ENCODE assay signal across 23 cellular contexts in the genomic region with DNA sequence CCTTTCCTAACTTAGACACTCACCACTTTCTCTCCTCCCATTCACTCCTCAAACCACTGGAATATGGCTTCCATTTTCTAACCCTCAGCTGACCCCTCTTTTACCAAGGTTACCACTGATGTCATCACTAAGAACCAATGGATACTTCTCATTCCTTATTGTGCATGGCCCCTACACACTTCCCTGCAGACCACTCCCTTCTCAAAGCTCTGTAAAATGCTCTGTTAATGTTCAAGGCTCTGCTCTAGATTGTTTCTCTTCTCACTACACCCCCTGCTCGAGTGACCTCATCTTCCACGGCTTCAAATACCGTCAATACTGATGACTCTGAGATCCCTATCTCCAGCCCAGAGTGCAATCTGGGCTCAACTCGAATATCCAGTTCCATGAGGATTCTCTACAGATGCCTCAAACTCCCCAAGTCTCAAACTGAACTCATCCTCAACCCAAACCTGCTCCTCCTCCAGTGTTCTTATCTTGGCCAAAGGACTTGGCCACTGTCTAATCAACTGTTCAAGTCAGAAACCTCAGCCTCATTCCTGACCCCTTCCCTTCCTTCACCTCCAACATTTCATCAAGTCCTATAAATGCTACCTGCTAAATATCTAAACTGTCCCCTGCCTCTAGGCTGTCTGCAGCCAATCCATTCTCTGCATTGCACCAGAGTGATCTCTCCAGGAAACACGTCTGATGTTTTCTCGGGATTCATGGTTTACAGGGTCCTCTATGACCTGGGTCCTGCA. TPM values are rescaled to one million over a fixed set of nuclear protein-coding genes. Genes with fewer than 3 reads are reported as not detected.
A peak's percentile ranks its signal among the peaks of the same experiment; 100 is the strongest.
DNase-seq lines count a peak whose midpoint lies in the region; ATAC-seq and TF ChIP-seq lines count a peak whose summit lies in the region.
"Had no signal": no experiment of that assay in that cellular context is flagged by ENCODE, and none has a peak within 500 bp of the region (broad histone marks: within the 10 kb centered on the region; RNA-seq: fewer than 3 reads in every experiment).

No MANE protein-coding gene starts in this region.

- peak overlapping the region; percentile 46 for H3K4me3 Mint-ChIP-seq in type B pancreatic cell
- H3K4me3 Mint-ChIP-seq: CD4-positive, CD25-positive, alpha-beta regulatory T cell; stimulated activated naive B cell treated with anti-CD40 and anti-IgM and Interleukin-4, amounts not matched to agents 10 μg/mL and 1 μg/mL and 100 μg/mL, for 72 hours had no signal

- H3K9me3 Mint-ChIP-seq in type B pancreatic cell = peaks cover 7% of the 10 kb centered on the region
- H3K9me3 Mint-ChIP-seq: activated naive CD4-positive, alpha-beta T cell treated with anti-CD3 and anti-CD28 coated beads, Interleukin-2, amount 50 U/mL, for 72 hours; CD4-positive, CD25-positive, alpha-beta regulatory T cell; stimulated activated naive B cell treated with anti-CD40 and anti-IgM and Interleukin-4, amounts not matched to agents 10 μg/mL and 1 μg/mL and 100 μg/mL, for 72 hours had no signal

- DNase-seq in NCI-H82 (lab: John Stamatoyannopoulos, UW) (peak; percentile 47), NCI-H82 treated with DMSO at 0.1 percent for 48 hours (lab: John Stamatoyannopoulos, UW; ENCODE audit: unreplicated experiment) (no peak), RWPE2 (ENCODE audit: low spot score) (no peak), fibroblast of the aortic adventitia (ENCODE audit: low read depth) (peak; percentile 45), type B pancreatic cell (ENCODE audit: extremely low spot score, unreplicated experiment) (no peak), activated gamma-delta T cell treated with Interleukin-2 at 50 U/mL for 16 hours (no peak), GOT3 (lab: John Stamatoyannopoulos, UW) (no peak), DMS114 treated with DMSO at 0.1 percent for 48 hours (lab: John Stamatoyannopoulos, UW; ENCODE audit: unreplicated experiment) (no peak)
- DNase-seq: 8988T; activated CD4-positive, alpha-beta T cell treated with anti-CD3 and anti-CD28 coated beads, Interleukin-2, amount 50 U/mL, for 48 hours; activated T-cell treated with anti-CD3 and anti-CD28 coated beads, Interleukin-2, amount 50 U/mL, for 1 hour; CD4-positive, CD25-positive, alpha-beta regulatory T cell; dorsolateral prefrontal cortex; Kasumi-1; left ventricle myocardium inferior; NCI-H1417 treated with DMSO at 0.1 percent for 48 hours; NCI-H446 treated with DMSO at 0.1 percent for 48 hours; posterior cingulate gyrus; spleen; stimulated activated naive B cell treated with anti-CD40 and anti-IgM and Interleukin-4, amounts not matched to agents 10 μg/mL and 1 μg/mL and 100 μg/mL, for 72 hours; transverse colon had no signal

- H3K9me3 ChIP-seq in RWPE2 (ENCODE audit: severe bottlenecking) = no peaks in the 10 kb centered on the region
- H3K9me3 ChIP-seq: left ventricle myocardium inferior, spleen, transverse colon had no signal

- no peak overlapping the region for H3K27ac ChIP-seq in RWPE2 (ENCODE audit: poor library complexity, severe bottlenecking)
- H3K27ac ChIP-seq: dorsolateral prefrontal cortex, left ventricle myocardium inferior, spleen, transverse colon had no signal

- no peaks in the 10 kb centered on the region for H3K27me3 ChIP-seq in RWPE2 (ENCODE audit: insufficient read depth, poor library complexity, severe bottlenecking)
- H3K27me3 ChIP-seq: dorsolateral prefrontal cortex, transverse colon had no signal

- peaks cover under 1% of the 10 kb centered on the region for H3K36me3 Mint-ChIP-seq in type B pancreatic cell
- H3K36me3 Mint-ChIP-seq: activated naive CD4-positive, alpha-beta T cell treated with anti-CD3 and anti-CD28 coated beads, Interleukin-2, amount 50 U/mL, for 72 hours; CD4-positive, CD25-positive, alpha-beta regulatory T cell had no signal

- H3K4me1 Mint-ChIP-seq in type B pancreatic cell (ENCODE audit: unreplicated experiment) = peaks cover 43% of the 10 kb centered on the region
- H3K4me1 Mint-ChIP-seq: CD4-positive, CD25-positive, alpha-beta regulatory T cell had no signal

- H3K4me3 ChIP-seq in RWPE2 (ENCODE audit: severe bottlenecking) (no peak overlapping the region), fibroblast of the aortic adventitia (ENCODE audit: low read depth, low read length) (no peak overlapping the region)
- H3K4me3 ChIP-seq: dorsolateral prefrontal cortex, left ventricle myocardium inferior, spleen, transverse colon had no signal

- H3K36me3 ChIP-seq in RWPE2 (ENCODE audit: low read depth) = no peaks in the 10 kb centered on the region
- H3K36me3 ChIP-seq: left ventricle myocardium inferior, spleen, transverse colon had no signal

- TF ChIP-seq CTCF in RWPE2 (IDR thresholded peaks at IDR 0.05; ENCODE audit: poor library complexity, severe bottlenecking) (no peak), fibroblast of the aortic adventitia (IDR thresholded peaks at IDR 0.05; ENCODE audit: insufficient read depth, low read length) (no peak), type B pancreatic cell (conservative IDR thresholded peaks at IDR 0.05) (no peak)

- no peaks in the 10 kb centered on the region for H3K27me3 Mint-ChIP-seq in type B pancreatic cell

- no peaks in the 10 kb centered on the region for H3K4me1 ChIP-seq in RWPE2 (ENCODE audit: insufficient read depth, poor library complexity, severe bottlenecking)
- H3K4me1 ChIP-seq: left ventricle myocardium inferior had no signal

- ATAC-seq in RWPE2 (ENCODE audit: low read depth) = peak; percentile 30; the same call in 1 of the 3 replicates
- ATAC-seq: activated naive CD4-positive, alpha-beta T cell treated with anti-CD3 and anti-CD28 coated beads, Interleukin-2, amount 50 U/mL, for 72 hours; stimulated activated naive B cell treated with anti-CD40 and anti-IgM and Interleukin-4, amounts not matched to agents 10 μg/mL and 1 μg/mL and 100 μg/mL, for 72 hours had no signal

- H3K27ac Mint-ChIP-seq in type B pancreatic cell = peak overlapping the region; percentile 94
- H3K27ac Mint-ChIP-seq: CD4-positive, CD25-positive, alpha-beta regulatory T cell; stimulated activated naive B cell treated with anti-CD40 and anti-IgM and Interleukin-4, amounts not matched to agents 10 μg/mL and 1 μg/mL and 100 μg/mL, for 72 hours had no signal

RNA-seq across cellular contexts. Expression of a gene that starts 41.3 kb away (rescaled TPM):
- total RNA-seq in fibroblast of the aortic adventitia (ENCODE audit: low replicate concordance) = not detected in 2 replicates
- total RNA-seq in type B pancreatic cell (ENCODE audit: low replicate concordance) = 1.5 and 2.4 TPM in 2 replicates
- total RNA-seq: fibroblast of lung had no signal

RNA-seq across cellular contexts. Expression of a gene that starts 53.3 kb away (rescaled TPM):
- total RNA-seq in fibroblast of the aortic adventitia (ENCODE audit: low replicate concordance) (14.6 and 28.1 TPM in 2 replicates), type B pancreatic cell (ENCODE audit: low replicate concordance) (23.9 and 29.6 TPM in 2 replicates)

RNA-seq across cellular contexts. Expression of a gene that starts 58.8 kb away (rescaled TPM):
- total RNA-seq in fibroblast of the aortic adventitia (ENCODE audit: low replicate concordance) (0.98 and 0.99 TPM in 2 replicates), type B pancreatic cell (ENCODE audit: low replicate concordance) (0.21 and 0.65 TPM in 2 replicates)
- total RNA-seq: CD4-positive, CD25-positive, alpha-beta regulatory T cell had no signal

Comparison
In these comparisons a context has a peak if more than half of its experiments do, and no peak if none do; other contexts are left out.
1. DNase-seq: peak in NCI-H82 (single experiment) and fibroblast of the aortic adventitia (single experiment); none in NCI-H82 treated with DMSO at 0.1 percent for 48 hours (single experiment), RWPE2 (single experiment), type B pancreatic cell (single experiment), activated gamma-delta T cell treated with Interleukin-2 at 50 U/mL for 16 hours (single experiment), GOT3 (single experiment) and DMS114 treated with DMSO at 0.1 percent for 48 hours (single experiment).